Comparison of ENCODE assay signal across 8 cellular contexts in the genomic region with DNA sequence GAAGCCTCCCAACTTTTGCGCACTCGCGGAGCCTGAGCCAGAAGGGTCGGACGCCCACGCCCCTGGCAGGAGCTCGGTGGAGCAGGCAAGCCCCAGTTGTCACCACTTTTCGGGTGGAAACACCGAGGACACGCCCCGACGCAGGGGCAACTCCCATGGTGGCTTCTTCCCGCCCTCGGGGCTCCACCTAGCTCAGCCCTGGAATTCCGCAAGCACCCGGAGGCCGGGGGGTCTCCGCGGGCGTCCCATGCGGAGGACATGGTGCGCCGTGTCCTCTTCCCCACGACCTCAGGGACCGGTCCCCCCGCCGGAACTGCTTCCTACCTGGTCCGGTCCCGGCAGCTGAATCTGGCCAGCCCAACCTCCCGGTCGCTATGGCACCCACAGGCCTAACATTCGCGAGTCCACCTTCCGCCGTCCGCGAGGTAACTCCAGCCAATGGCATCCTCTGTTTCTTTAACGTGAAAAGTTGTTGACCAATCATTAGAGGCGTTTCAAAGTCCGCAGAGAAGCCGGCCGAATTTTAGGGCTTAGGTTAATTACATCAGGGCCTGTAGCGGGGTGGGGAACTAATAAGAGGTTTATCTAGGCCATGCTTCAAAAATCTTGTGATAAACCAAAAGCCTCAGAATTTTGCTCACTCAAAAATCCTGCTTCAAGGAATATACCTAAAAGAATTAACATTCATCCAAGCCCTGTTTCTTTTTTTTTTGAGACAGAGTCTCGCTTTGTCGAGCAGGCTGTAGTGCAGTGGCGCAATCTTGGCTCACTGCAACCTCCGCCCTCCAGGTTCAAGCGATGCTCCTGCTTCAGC. TPM values are rescaled to one million over a fixed set of nuclear protein-coding genes. Genes with fewer than 3 reads are reported as not detected.
A peak's percentile ranks its signal among the peaks of the same experiment; 100 is the strongest.
DNase-seq lines count a peak whose midpoint lies in the region; ATAC-seq and TF ChIP-seq lines count a peak whose summit lies in the region.

A gene with protein sequence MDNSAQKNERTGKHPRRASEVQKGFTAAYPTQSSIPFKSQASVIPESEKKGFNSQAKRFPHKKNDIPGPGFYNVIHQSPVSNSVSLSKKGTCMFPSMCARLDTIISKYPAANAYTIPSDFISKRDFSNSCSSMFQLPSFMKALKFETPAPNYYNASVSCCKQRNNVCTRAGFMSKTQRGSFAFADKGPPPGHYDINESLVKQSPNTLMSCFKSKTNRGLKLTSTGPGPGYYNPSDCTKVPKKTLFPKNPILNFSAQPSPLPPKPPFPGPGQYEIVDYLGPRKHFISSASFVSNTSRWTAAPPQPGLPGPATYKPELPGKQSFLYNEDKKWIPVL (minus strand): TSS at position 433 of the 814 bp plus-strand sequence. CDS start 12,394 bp downstream, outside the sequence.

- no peaks in the 10 kb centered on the region for H3K27me3 Mint-ChIP-seq in CD8-positive, alpha-beta T cell (ENCODE audit: low read depth)

- H3K4me1 Mint-ChIP-seq in CD8-positive, alpha-beta T cell (ENCODE audit: low read depth): peaks cover 63% of the 10 kb centered on the region

- no peaks in the 10 kb centered on the region for H3K27me3 ChIP-seq in CD8-positive, alpha-beta T cell (ENCODE audit: insufficient read depth, low read length)
- no peaks in the 10 kb centered on the region for H3K27me3 ChIP-seq in duodenal mucosa (ENCODE audit: control insufficient read depth in 1 of 2, insufficient read depth in 2 of 2, low read length in 2 of 2)
- no peaks in the 10 kb centered on the region for H3K27me3 ChIP-seq in left lung

- ATAC-seq in CD8-positive, alpha-beta T cell: peak; percentile 17
- ATAC-seq in HG02981 (IDR thresholded peaks at IDR 0.05; ENCODE audit: unreplicated experiment) (peak; percentile 34), left lung (peak; percentile 72), GM21381 (IDR thresholded peaks at IDR 0.05; ENCODE audit: unreplicated experiment) (no peak)

- H3K27ac ChIP-seq in CD8-positive, alpha-beta T cell (ENCODE audit: low read depth, low read length): peak within 1 kb of the TSS; percentile 58
- H3K27ac ChIP-seq in duodenal mucosa (ENCODE audit: low read depth, low read length) (peak within 1 kb of the TSS; percentile 65), left lung (peak within 1 kb of the TSS; percentile 41 to 84)

- H3K27ac Mint-ChIP-seq in CD8-positive, alpha-beta T cell: peak within 1 kb of the TSS; percentile 91

- no peaks in the 10 kb centered on the region for H3K9me3 Mint-ChIP-seq in CD8-positive, alpha-beta T cell

- peaks cover 17% of the 10 kb centered on the region for H3K36me3 Mint-ChIP-seq in CD8-positive, alpha-beta T cell

- peaks cover 27% of the 10 kb centered on the region for H3K4me1 ChIP-seq in CD8-positive, alpha-beta T cell (ENCODE audit: insufficient read depth, low read length)
- H3K4me1 ChIP-seq in duodenal mucosa (ENCODE audit: control insufficient read depth in 1 of 2, insufficient read depth in 2 of 2, low read length in 2 of 2) (peaks cover 36 to 51% of the 10 kb centered on the region in 2 donors), left lung (peaks cover 16 to 48% of the 10 kb centered on the region in 2 donors)

- H3K9ac ChIP-seq in duodenal mucosa (ENCODE audit: low read depth in 1 of 2, low read length in 2 of 2): peak within 1 kb of the TSS; percentile 68 to 83

- H3K36me3 ChIP-seq in CD8-positive, alpha-beta T cell (ENCODE audit: insufficient read depth, low read length): no peaks in the 10 kb centered on the region
- H3K36me3 ChIP-seq in duodenal mucosa (ENCODE audit: control insufficient read depth in 1 of 2, insufficient read depth in 2 of 2, low read length in 2 of 2) (no peaks in the 10 kb centered on the region), left lung (no peaks in the 10 kb centered on the region)

- CTCF ChIA-PET in CD8-positive, alpha-beta T cell (lab: Charles Lee): interaction anchor here (0.6 to 7.2 kb wide), 16 partner anchors 9 to 220 kb away, joined by 3 to 72 read pairs (median 6); a partner anchor contains a TSS

- no peak for TF ChIP-seq CTCF in CD8-positive, alpha-beta T cell (IDR thresholded peaks at IDR 0.05)
- no peak for TF ChIP-seq CTCF in left lung (IDR thresholded peaks at IDR 0.05)

- H3K9me3 ChIP-seq in CD8-positive, alpha-beta T cell (ENCODE audit: low read length): no peaks in the 10 kb centered on the region
- H3K9me3 ChIP-seq in duodenal mucosa (ENCODE audit: control insufficient read depth in 1 of 2, low read length in 2 of 2) (no peaks in the 10 kb centered on the region), left lung (no peaks in the 10 kb centered on the region)

- DNase-seq in CD8-positive, alpha-beta T cell: peak; percentile 49 to 84 (median 60)
- DNase-seq in NCI-H748 (lab: John Stamatoyannopoulos, UW; ENCODE audit: unreplicated experiment): peak; percentile 86
- DNase-seq in activated CD4-positive, alpha-beta T cell treated with anti-CD3 and anti-CD28 coated beads, Interleukin-2, amount 50 U/mL, for 48 hours: peak; percentile 81 to 86
- peak; percentile 86 to 91 for DNase-seq in left lung
- peak; percentile 64 for DNase-seq in stimulated activated CD4-positive, alpha-beta T cell treated with anti-CD3 and anti-CD28 coated beads, Interleukin-2, amount 100 ng/mL, for 4 hours (ENCODE audit: low read depth)

- peak within 1 kb of the TSS; percentile 69 for H3K4me3 ChIP-seq in CD8-positive, alpha-beta T cell (ENCODE audit: low read depth, low read length)
- peak within 1 kb of the TSS; percentile 76 to 90 for H3K4me3 ChIP-seq in duodenal mucosa (ENCODE audit: low read depth in 1 of 2, low read length in 2 of 2)
- peak within 1 kb of the TSS; percentile 56 to 79 for H3K4me3 ChIP-seq in left lung

- POLR2A ChIA-PET in CD8-positive, alpha-beta T cell (lab: Charles Lee): interaction anchor here (1.1 to 2.3 kb wide), 6 partner anchors 8 to 173 kb away, joined by 3 to 19 read pairs (median 5); a partner anchor contains a TSS

- peak within 1 kb of the TSS; percentile 93 for H3K4me3 Mint-ChIP-seq in CD8-positive, alpha-beta T cell

- intact Hi-C loops in CD8-positive, alpha-beta T cell (cut with DNase I, micrococcal nuclease): loop anchor here (2.0 kb wide), 2 partner anchors 121 to 331 kb away; a partner anchor contains a TSS
- intact Hi-C loops in left lung (cut with DNase I): no loop called here

RNA-seq across cellular contexts. Expression of the gene that starts here (rescaled TPM):
- total RNA-seq in CD8-positive, alpha-beta T cell: 1 to 10 TPM; 2.0 to 2.4 TPM
- 1 to 10 TPM; 8.7 to 9.1 TPM for total RNA-seq in left lung

Comparison
In these comparisons a context has a peak if more than half of its experiments do, and no peak if none do; other contexts are left out.
1. intact Hi-C loops: an anchor here in CD8-positive, alpha-beta T cell (2.0 kb wide); none called in left lung.